ENCODE assay signal across 39 cellular contexts in genomic region chr3:115255197-115255585, GRCh38.
"Had no signal": no experiment of that assay in that cellular context is flagged by ENCODE, and none has a peak within 500 bp of the region (broad histone marks: within the 10 kb centered on the region; RNA-seq: fewer than 3 reads in every experiment).

No MANE protein-coding gene starts in this region.

- H3K4me3 Mint-ChIP-seq: activated CD4-positive, alpha-beta memory T cell treated with anti-CD3 and anti-CD28 coated beads for 36 hours; activated CD4-positive, alpha-beta T cell treated with anti-CD3 and anti-CD28 coated beads for 36 hours; activated CD4-positive, alpha-beta T cell treated with anti-CD3 and anti-CD28 coated beads, Interleukin-2, amount 10 ng/mL, durations not matched to agents 24 days and 14 days; activated CD8-positive, alpha-beta T cell treated with anti-CD3 and anti-CD28 coated beads for 36 hours; activated naive CD4-positive, alpha-beta T cell treated with anti-CD3 and anti-CD28 coated beads for 36 hours; activated naive CD8-positive, alpha-beta T cell treated with anti-CD3 and anti-CD28 coated beads for 36 hours; activated T-cell treated with anti-CD3 and anti-CD28 coated beads, Interleukin-2, amount 50 U/mL, for 4 hours; activated T-cell treated with anti-CD3 and anti-CD28 coated beads, Interleukin-2, amount 50 U/mL, for 72 hours; activated T-helper 1 cell treated with anti-CD3 and anti-CD28 coated beads, Interleukin-12 subunit alpha, Interleukin-12 subunit beta, Interleukin-2, Interleukin-4 antibody, amounts not matched to agents 30 ng/mL and 10 ng/mL and 1 ng/mL, durations not matched to agents 14 hours and 24 hours and 36 hours; activated T-helper 17 cell treated with anti-CD3 and anti-CD28 coated beads, Interleukin-2, amount 50 U/mL, for 72 hours; brain; central memory CD8-positive, alpha-beta T cell; T-helper 1 cell treated with Interleukin-12 subunit alpha and Interleukin-12 subunit beta and Interleukin-4 antibody, amounts not matched to agents 30 μg/mL and 1 μg/mL, for 36 hours; T-helper 2 cell treated with Interferon-gamma antibody and Interleukin-4, amounts not matched to agents 5 μg/mL and 100 μg/mL, for 36 hours had no signal

- H3K36me3 ChIP-seq: ascending aorta, cardiac muscle cell had no signal

- H3K4me3 ChIP-seq: ascending aorta, cardiac muscle cell had no signal

- H3K4me1 Mint-ChIP-seq: activated CD4-positive, alpha-beta T cell treated with anti-CD3 and anti-CD28 coated beads for 36 hours; activated CD4-positive, alpha-beta T cell treated with anti-CD3 and anti-CD28 coated beads, Interleukin-2, amount 10 ng/mL, durations not matched to agents 24 days and 14 days; activated naive CD8-positive, alpha-beta T cell treated with anti-CD3 and anti-CD28 coated beads for 36 hours; activated T-helper 17 cell treated with anti-CD3 and anti-CD28 coated beads, Interleukin-2, amount 50 U/mL, for 72 hours; brain; central memory CD8-positive, alpha-beta T cell had no signal

- H3K9me3 Mint-ChIP-seq: central memory CD8-positive, alpha-beta T cell had no signal

- ATAC-seq: activated CD4-positive, alpha-beta T cell treated with anti-CD3 and anti-CD28 coated beads for 36 hours; activated CD4-positive, CD25-positive, alpha-beta regulatory T cell treated with anti-CD3 and anti-CD28 coated beads, Interleukin-2, amount 50 U/mL, for 24 hours; activated CD8-positive, alpha-beta T cell treated with anti-CD3 and anti-CD28 coated beads for 36 hours; activated naive CD4-positive, alpha-beta T cell treated with anti-CD3 and anti-CD28 coated beads, Interleukin-2, amount 50 U/mL, for 72 hours; activated T-cell treated with anti-CD3 and anti-CD28 coated beads, Interleukin-2, amount 50 U/mL, for 4 hours; activated T-cell treated with anti-CD3 and anti-CD28 coated beads, Interleukin-2, amount 50 U/mL, for 72 hours; activated T-helper 17 cell treated with anti-CD3 and anti-CD28 coated beads, Interleukin-2, amount 50 U/mL, for 72 hours had no signal

- H3K27me3 Mint-ChIP-seq: activated CD4-positive, alpha-beta memory T cell treated with anti-CD3 and anti-CD28 coated beads for 36 hours; activated CD4-positive, alpha-beta T cell treated with anti-CD3 and anti-CD28 coated beads, Interleukin-2, amount 10 ng/mL, durations not matched to agents 24 days and 14 days; activated CD8-positive, alpha-beta T cell treated with anti-CD3 and anti-CD28 coated beads for 36 hours; activated naive CD8-positive, alpha-beta T cell treated with anti-CD3 and anti-CD28 coated beads for 36 hours; activated T-helper 17 cell treated with anti-CD3 and anti-CD28 coated beads, Interleukin-2, amount 50 U/mL, for 72 hours had no signal

- DNase-seq: activated CD4-positive, alpha-beta memory T cell treated with anti-CD3 and anti-CD28 coated beads for 36 hours; activated CD4-positive, alpha-beta T cell treated with anti-CD3 and anti-CD28 coated beads for 1 hour; activated CD4-positive, alpha-beta T cell treated with anti-CD3 and anti-CD28 coated beads for 36 hours; activated CD4-positive, alpha-beta T cell treated with anti-CD3 and anti-CD28 coated beads, Interleukin-2, amount 10 ng/mL, durations not matched to agents 24 days and 14 days; activated CD4-positive, alpha-beta T cell treated with anti-CD3 and anti-CD28 coated beads, Interleukin-2, amount 50 U/mL, for 1 hour; activated CD4-positive, alpha-beta T cell treated with anti-CD3 and anti-CD28 coated beads, Interleukin-2, amount 50 U/mL, for 4 hours; activated CD4-positive, CD25-positive, alpha-beta regulatory T cell; activated CD8-positive, alpha-beta memory T cell treated with anti-CD3 and anti-CD28 coated beads, Interleukin-2, amount 50 U/mL, for 4 hours; activated CD8-positive, alpha-beta T cell treated with anti-CD3 and anti-CD28 coated beads for 36 hours; activated effector memory CD4-positive, alpha-beta T cell treated with anti-CD3 and anti-CD28 coated beads, Interleukin-2, amount 50 U/mL, for 16 hours; activated gamma-delta T cell treated with Interleukin-2 at 50 U/mL for 16 hours; activated naive CD4-positive, alpha-beta T cell; activated naive CD4-positive, alpha-beta T cell treated with anti-CD3 and anti-CD28 coated beads for 36 hours; activated naive CD4-positive, alpha-beta T cell treated with anti-CD3 and anti-CD28 coated beads, Interleukin-2, amount 50 U/mL, for 16 hours; activated naive CD8-positive, alpha-beta T cell treated with anti-CD3 and anti-CD28 coated beads for 36 hours; activated T-cell treated with anti-CD3 and anti-CD28 coated beads for 4 hours; activated T-cell treated with anti-CD3 and anti-CD28 coated beads, Interleukin-2, amount 50 U/mL, for 1 hour; activated T-cell treated with anti-CD3 and anti-CD28 coated beads, Interleukin-2, amount 50 U/mL, for 4 hours; activated T-cell treated with anti-CD3 and anti-CD28 coated beads, Interleukin-2, amount 50 U/mL, for 72 hours; amygdala; anterior cingulate cortex; caudate nucleus; cerebellar nuclear complex; T-helper 1 cell; T-helper 2 cell; T-helper 9 cell had no signal

- H3K27ac ChIP-seq: ascending aorta, cardiac muscle cell, VCaP had no signal

- H3K9me3 ChIP-seq: ascending aorta had no signal

- H3K27me3 ChIP-seq: ascending aorta, cardiac muscle cell had no signal

- FAIRE-seq: bronchial epithelial cell, TTC549 had no signal

- H3K27ac Mint-ChIP-seq: activated CD4-positive, alpha-beta memory T cell treated with anti-CD3 and anti-CD28 coated beads for 36 hours; activated CD4-positive, alpha-beta T cell treated with anti-CD3 and anti-CD28 coated beads for 36 hours; activated CD4-positive, alpha-beta T cell treated with anti-CD3 and anti-CD28 coated beads, Interleukin-2, amount 10 ng/mL, durations not matched to agents 24 days and 14 days; activated CD8-positive, alpha-beta T cell treated with anti-CD3 and anti-CD28 coated beads for 36 hours; activated naive CD4-positive, alpha-beta T cell treated with anti-CD3 and anti-CD28 coated beads for 36 hours; activated naive CD4-positive, alpha-beta T cell treated with anti-CD3 and anti-CD28 coated beads, Interleukin-2, amount 50 U/mL, for 72 hours; activated naive CD8-positive, alpha-beta T cell treated with anti-CD3 and anti-CD28 coated beads for 36 hours; activated T-cell treated with anti-CD3 and anti-CD28 coated beads, Interleukin-2, amount 50 U/mL, for 72 hours; activated T-helper 1 cell treated with anti-CD3 and anti-CD28 coated beads, Interleukin-12 subunit alpha, Interleukin-12 subunit beta, Interleukin-2, Interleukin-4 antibody, amounts not matched to agents 30 ng/mL and 10 ng/mL and 1 ng/mL, durations not matched to agents 14 hours and 24 hours and 36 hours; activated T-helper 17 cell treated with anti-CD3 and anti-CD28 coated beads, Interleukin-2, amount 50 U/mL, for 72 hours; brain; T-helper 1 cell treated with Interleukin-12 subunit alpha and Interleukin-12 subunit beta and Interleukin-4 antibody, amounts not matched to agents 30 μg/mL and 1 μg/mL, for 36 hours; T-helper 2 cell treated with Interferon-gamma antibody and Interleukin-4, amounts not matched to agents 5 μg/mL and 100 μg/mL, for 36 hours had no signal
